ENCODE assay signal across 9 cellular contexts in the genomic region with DNA sequence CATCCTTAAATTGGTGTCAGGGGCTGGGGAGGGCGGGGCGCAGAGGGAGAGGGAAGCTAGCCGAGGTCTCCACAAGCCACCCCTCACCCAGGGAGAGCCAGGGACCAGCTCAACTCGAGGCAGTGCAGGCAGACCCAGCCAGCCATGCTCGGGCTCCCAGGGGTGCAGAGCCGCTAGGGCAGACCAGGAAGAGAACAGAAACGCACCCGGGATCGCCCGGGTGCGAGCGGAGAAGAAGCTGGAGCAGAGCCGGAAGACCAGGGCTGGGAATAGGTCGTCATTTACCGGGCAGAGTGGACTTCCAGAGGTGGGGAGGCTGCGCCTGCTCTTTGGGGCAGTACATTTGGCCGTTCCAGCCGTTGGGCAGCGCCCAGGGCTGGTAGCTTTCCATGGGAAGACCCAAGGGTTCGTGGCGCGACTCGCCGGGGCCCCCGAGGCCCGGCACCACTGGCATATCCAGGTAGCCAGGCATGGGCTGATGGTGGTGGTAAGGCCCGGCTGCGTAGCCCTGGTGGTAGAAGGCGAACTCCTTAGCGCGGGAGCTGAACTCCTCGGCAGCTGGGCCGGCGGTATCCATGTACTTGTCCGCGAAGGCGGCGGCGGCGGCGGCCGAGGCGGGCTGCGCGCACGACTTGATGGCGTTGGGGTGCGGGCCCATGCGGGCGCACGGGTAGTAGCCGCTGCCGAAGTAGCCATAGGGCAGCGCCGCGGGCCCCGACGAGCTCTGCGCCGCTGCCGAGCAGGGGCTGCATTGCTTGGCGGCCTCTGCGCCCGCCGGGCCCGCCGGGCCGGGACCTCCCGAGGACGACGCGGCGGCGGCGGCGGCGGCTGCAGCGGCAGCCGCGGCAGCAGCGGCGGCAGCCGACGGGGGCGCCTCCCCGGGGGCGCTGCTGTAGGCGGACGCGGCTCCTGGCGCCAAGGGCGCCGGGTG. TPM values are rescaled to one million over a fixed set of nuclear protein-coding genes. Genes with fewer than 3 reads are reported as not detected.
DNase-seq lines count a peak whose midpoint lies in the region; ATAC-seq, FAIRE-seq and TF ChIP-seq lines count a peak whose summit lies in the region.
"Had no signal": no experiment of that assay in that cellular context is flagged by ENCODE, and none has a peak within 500 bp of the region (broad histone marks: within the 10 kb centered on the region; RNA-seq: fewer than 3 reads in every experiment).

No MANE protein-coding gene starts in this region.

- TF ChIP-seq EP300 in GM12878 (IDR thresholded peaks at IDR 0.05; ENCODE audit: borderline replicate concordance in 1 of 2, control insufficient read depth in 1 of 2, low read depth in 2 of 2, low read length in 2 of 2), result no peak
- no peak for TF ChIP-seq EP300 in neural cell (conservative IDR thresholded peaks at IDR 0.05; ENCODE audit: poor library complexity, severe bottlenecking)

- H3K27me3 ChIP-seq in Caco-2 (replicated peaks; ENCODE audit: control insufficient read depth, insufficient read depth, low read length) (peaks cover 2% of the 10 kb centered on the region), GM12878 (replicated peaks in 1 of 2; ENCODE audit: control insufficient read depth in 2 of 2, insufficient read depth in 2 of 2, low read length in 1 of 2) (peaks cover 22 to 43% of the 10 kb centered on the region in 2 experiments), neural cell (ENCODE audit: insufficient read depth, low read depth, low read length) (peaks cover 93% of the 10 kb centered on the region)

- H3K36me3 Mint-ChIP-seq in Caco-2 (ENCODE audit: insufficient read depth, unreplicated experiment), result no peaks in the 10 kb centered on the region

- in situ Hi-C loops in GM12878 (cut with MboI), result loop anchor here (5.0 kb wide), 3 partner anchors 378 to 818 kb away; no protein-coding TSS in a partner anchor

- no peaks in the 10 kb centered on the region for H3K9me3 ChIP-seq in Caco-2
- H3K9me3 ChIP-seq in GM12878 (replicated peaks; ENCODE audit: control insufficient read depth, insufficient read depth, low read length), result no peaks in the 10 kb centered on the region; the same call in 2 of the 3 replicates
- H3K9me3 ChIP-seq in neural cell (ENCODE audit: low read length), result no peaks in the 10 kb centered on the region

- TF ChIP-seq CTCF in Caco-2 (IDR thresholded peaks at IDR 0.05; ENCODE audit: insufficient read depth in 1 of 2, low read depth in 1 of 2, low read length in 1 of 2, severe bottlenecking in 1 of 2, unreplicated experiment in 1 of 2) (no peak), GM12878 (IDR thresholded peaks at IDR 0.05 in 2 of 3, conservative IDR thresholded peaks at IDR 0.05 in 1 of 3; ENCODE audit: control insufficient read depth in 2 of 3, extremely low read depth in 1 of 3, insufficient read depth in 1 of 3, low read depth in 3 of 3, low read length in 3 of 3) (no peak), neural cell (IDR thresholded peaks at IDR 0.05; ENCODE audit: poor library complexity, severe bottlenecking) (no peak)

- no peaks in the 10 kb centered on the region for H3K9me2 ChIP-seq in neural cell (ENCODE audit: insufficient read depth, low read length)

- no peaks in the 10 kb centered on the region for H3K36me3 ChIP-seq in Caco-2 (ENCODE audit: control insufficient read depth, insufficient read depth, low read length)
- H3K36me3 ChIP-seq in GM12878 (ENCODE audit: control insufficient read depth in 2 of 2, insufficient read depth in 2 of 2, low read length in 1 of 2), result no peaks in the 10 kb centered on the region
- no peaks in the 10 kb centered on the region for H3K36me3 ChIP-seq in neural cell (ENCODE audit: insufficient read depth, low read length)

- SMC1A ChIA-PET in GM12878 (lab: Charles Lee; ENCODE audit: uncharacterized antibody, unreplicated experiment), result no interaction called here

- H3K4me1 ChIP-seq in Caco-2, result peaks cover 8% of the 10 kb centered on the region
- no peaks in the 10 kb centered on the region; the same call in 1 of the 2 replicates for H3K4me1 ChIP-seq in GM12878 (ENCODE audit: control insufficient read depth, insufficient read depth, low read length)

- WGBS in GM12878 (ENCODE audit: insufficient coverage, insufficient replicate concordance, low lambda C conversion rate, missing lambda C conversion rate), result 10% methylated on average over 62 of the region's 93 CpGs

- H3K27me3 Mint-ChIP-seq in Caco-2 (ENCODE audit: insufficient read depth, unreplicated experiment), result peaks cover 13% of the 10 kb centered on the region

- no TSS peak for BruUV-seq in Caco-2 (replicated peaks; lab: Mats Ljungman, UMichigan)
- no TSS peak for BruUV-seq in GM12878 (replicated peaks; lab: Mats Ljungman, UMichigan)

- POLR2A ChIA-PET in Caco-2 (lab: Charles Lee), result no interaction called here
- POLR2A ChIA-PET in GM12878 (lab: Charles Lee), result no interaction called here

- H3K79me2 ChIP-seq in GM12878 (ENCODE audit: control insufficient read depth, insufficient read depth, low read length) (no peaks in the 10 kb centered on the region), neural cell (replicated peaks; ENCODE audit: insufficient read depth, low read length) (no peaks in the 10 kb centered on the region)

- TF ChIP-seq RAD21 in GM12878 (IDR thresholded peaks at IDR 0.05; ENCODE audit: insufficient read depth, low read depth, low read length) (no peak), neural cell (conservative IDR thresholded peaks at IDR 0.05) (no peak)

- ATAC-seq in GM12878, result no peak

- intact Hi-C loops in Caco-2 (cut with micrococcal nuclease; ENCODE audit: unreplicated experiment), result loop anchor here (5.0 kb wide), 1 partner anchor 583 kb away; no protein-coding TSS in a partner anchor
- intact Hi-C loops in GM12878 (cut with micrococcal nuclease; ENCODE audit: unreplicated experiment), result loop anchor here (5.0 kb wide), 2 partner anchors 583 to 898 kb away; no protein-coding TSS in a partner anchor

- H3K9me3 Mint-ChIP-seq in Caco-2 (ENCODE audit: unreplicated experiment), result no peaks in the 10 kb centered on the region

- no peaks in the 10 kb centered on the region for H3F3A ChIP-seq in neural cell (ENCODE audit: insufficient read depth, low read length, poor library complexity, severe bottlenecking)

- RAD21 ChIA-PET in GM12878 (lab: Charles Lee; ENCODE audit: unreplicated experiment), result interaction anchor here (1.4 kb wide), 1 partner anchor 722 kb away, joined by 5 read pairs; no protein-coding TSS in a partner anchor

- H3K9ac ChIP-seq in GM12878 (ENCODE audit: control insufficient read depth, insufficient read depth, low read length), result no peak overlapping the region
- H3K9ac ChIP-seq in neural cell (ENCODE audit: low read length), result no peak overlapping the region
- H3K9ac ChIP-seq: KMS-11 had no signal

- H3K4me2 ChIP-seq in GM12878 (ENCODE audit: control insufficient read depth, insufficient read depth) (no peak overlapping the region), neural cell (ENCODE audit: low read length) (no peak overlapping the region)
- H3K4me2 ChIP-seq: KMS-11 had no signal

- DNase-seq in Caco-2 (peak in 1 of 2 experiments; percentile 48), HT1080 (ENCODE audit: low read depth) (peak; percentile 43), GM12878 (ENCODE audit: low read depth, low spot score) (no peak), AML-193 (lab: John Stamatoyannopoulos, UW) (no peak), superior temporal gyrus (ENCODE audit: extremely low spot score) (no peak), SHP77 (lab: John Stamatoyannopoulos, UW) (no peak), cerebellar nuclear complex (lab: John Stamatoyannopoulos, UW) (no peak)

- no peak for TF ChIP-seq POLR2A in GM12878 (IDR thresholded peaks at IDR 0.05; ENCODE audit: low read depth, low read length)

- H4K20me1 ChIP-seq in GM12878 (ENCODE audit: control insufficient read depth, insufficient read depth), result no peaks in the 10 kb centered on the region
- H4K20me1 ChIP-seq in neural cell (ENCODE audit: insufficient read depth), result no peaks in the 10 kb centered on the region

- FAIRE-seq in GM12878 (lab: Jason Lieb, UNC), result no peak

- H3K4me3 ChIP-seq in Caco-2 (ENCODE audit: low read depth, low read length) (peak overlapping the region; percentile 59), GM12878 (no peak overlapping the region), neural cell (ENCODE audit: low read length) (peak overlapping the region; percentile 32)

- H3K4me3 Mint-ChIP-seq in Caco-2 (ENCODE audit: unreplicated experiment), result peak overlapping the region; percentile 84

- H3K4me1 Mint-ChIP-seq in Caco-2 (ENCODE audit: low read depth, unreplicated experiment), result no peaks in the 10 kb centered on the region

- H2AFZ ChIP-seq in GM12878 (ENCODE audit: control insufficient read depth, low read depth, low read length) (no peak overlapping the region), neural cell (ENCODE audit: low read depth, low read length) (no peak overlapping the region)

- H3K27ac ChIP-seq in GM12878 (ENCODE audit: control insufficient read depth, insufficient read depth) (no peak overlapping the region), neural cell (ENCODE audit: low read length) (no peak overlapping the region)
- H3K27ac ChIP-seq: KMS-11 had no signal

- CTCF ChIA-PET in Caco-2 (lab: Charles Lee) (interaction anchor here (0.6 to 1.5 kb wide), 10 partner anchors 11 to 722 kb away, joined by 3 to 8 read pairs (median 3); no protein-coding TSS in a partner anchor), GM12878 (lab: Yijun Ruan, JAX) (interaction anchor here (0.7 to 1.5 kb wide), 5 partner anchors 375 to 722 kb away, joined by 3 to 10 read pairs (median 5); no protein-coding TSS in a partner anchor)

- H3K27ac Mint-ChIP-seq in Caco-2 (ENCODE audit: unreplicated experiment), result no peak overlapping the region

RNA-seq across cellular contexts. Expression of gene HOXA13, which starts 0.8 kb away (rescaled TPM):
- 0.68 and 1.3 TPM in 2 replicates for total RNA-seq in Caco-2 (2022)
- 0.70 and 0.88 TPM in 2 replicates for total RNA-seq in HT1080 (2014; rRNA removed; shearing (Covaris generic))
- polyA plus RNA-seq in HT1080 (2015; cell fraction: cytosol; rRNA removed), result 0.84 and 0.85 TPM in 2 replicates
- polyA plus RNA-seq in HT1080 (2015; cell fraction: nucleus; rRNA removed), result 0.67 and 0.86 TPM in 2 replicates
- total RNA-seq in GM12878 (2013; cell fraction: nucleolus; rRNA removed), result not detected in 2 replicates
- total RNA-seq in GM12878 (2014; rRNA removed), result not detected in 2 replicates
- total RNA-seq in GM12878 (2014; rRNA removed; fragmentation: Illumina TruSeq; extraction: Trizol), result not detected in 2 replicates
- total RNA-seq in GM12878 (2021), result not detected in 2 replicates
- polyA plus RNA-seq in GM12878 (2011; ENCODE audit: low read depth), result not detected
- polyA plus RNA-seq in GM12878 (2011; rRNA removed), result not detected in 2 replicates
- polyA plus RNA-seq in GM12878 (2011; cell fraction: cytosol; rRNA removed), result not detected in 2 replicates
- polyA plus RNA-seq in GM12878 (2011; cell fraction: nucleus; rRNA removed), result not detected in 2 replicates
- polyA plus RNA-seq in GM12878 (2012), result not detected in 2 replicates
- polyA plus RNA-seq in GM12878 (2014; fragmentation: Illumina TruSeq; extraction: Trizol), result not detected in 2 replicates
- polyA plus RNA-seq in GM12878 (2014; fragmentation: Nextera tagmentation; extraction: Ambion mirVana), result not detected
- polyA plus RNA-seq in GM12878 (2014; rRNA removed), result not detected in 2 replicates
- polyA plus RNA-seq in GM12878 (2016; fragmentation: Nextera tagmentation; extraction: Ambion mirVana), result not detected
- polyA minus RNA-seq in GM12878 (2011; rRNA and poly(A)+ RNA removed), result not detected in 2 replicates
- not detected in 2 replicates for polyA minus RNA-seq in GM12878 (2011; cell fraction: cytosol; rRNA and poly(A)+ RNA removed)
- polyA minus RNA-seq in GM12878 (2011; cell fraction: nucleus; rRNA and poly(A)+ RNA removed), result not detected in 2 replicates
- not detected in 2 replicates for polyA plus RNA-seq in neural cell
- not detected in 2 replicates for polyA minus RNA-seq in neural cell

RNA-seq across cellular contexts. Expression of gene HOXA11, which starts 14.1 kb away (rescaled TPM):
- total RNA-seq in Caco-2 (2022), result 0.53 and 0.73 TPM in 2 replicates
- total RNA-seq in HT1080 (2014; rRNA removed; shearing (Covaris generic)), result not detected in 2 replicates
- not detected in 2 replicates for polyA plus RNA-seq in HT1080 (2015; cell fraction: cytosol; rRNA removed)
- polyA plus RNA-seq in HT1080 (2015; cell fraction: nucleus; rRNA removed), result not detected in 2 replicates
- total RNA-seq in GM12878 (2013; cell fraction: nucleolus; rRNA removed), result not detected in 2 replicates
- not detected in 2 replicates for total RNA-seq in GM12878 (2014; rRNA removed)
- total RNA-seq in GM12878 (2014; rRNA removed; fragmentation: Illumina TruSeq; extraction: Trizol), result not detected in 2 replicates
- not detected in 2 replicates for total RNA-seq in GM12878 (2021)
- polyA plus RNA-seq in GM12878 (2011; ENCODE audit: low read depth), result not detected
- polyA plus RNA-seq in GM12878 (2011; rRNA removed), result not detected in 2 replicates
- 0.03 TPM in 1 of 2 replicates, not detected in the other for polyA plus RNA-seq in GM12878 (2011; cell fraction: cytosol; rRNA removed)
- polyA plus RNA-seq in GM12878 (2011; cell fraction: nucleus; rRNA removed), result not detected in 2 replicates
- not detected in 2 replicates for polyA plus RNA-seq in GM12878 (2012)
- not detected in 2 replicates for polyA plus RNA-seq in GM12878 (2014; fragmentation: Illumina TruSeq; extraction: Trizol)
- polyA plus RNA-seq in GM12878 (2014; fragmentation: Nextera tagmentation; extraction: Ambion mirVana), result not detected
- not detected in 2 replicates for polyA plus RNA-seq in GM12878 (2014; rRNA removed)
- polyA plus RNA-seq in GM12878 (2016; fragmentation: Nextera tagmentation; extraction: Ambion mirVana), result not detected
- polyA minus RNA-seq in GM12878 (2011; rRNA and poly(A)+ RNA removed), result not detected in 2 replicates
- polyA minus RNA-seq in GM12878 (2011; cell fraction: cytosol; rRNA and poly(A)+ RNA removed), result not detected in 2 replicates
- polyA minus RNA-seq in GM12878 (2011; cell fraction: nucleus; rRNA and poly(A)+ RNA removed), result not detected in 2 replicates
- polyA plus RNA-seq in neural cell, result not detected in 2 replicates
- polyA minus RNA-seq in neural cell, result not detected in 2 replicates

RNA-seq across cellular contexts. Expression of gene HOXA10, which starts 25.0 kb away (rescaled TPM):
- total RNA-seq in Caco-2 (2022) (7.8 and 9.5 TPM in 2 replicates), GM12878 (2014; rRNA removed) (not detected in 2 replicates), GM12878 (2014; rRNA removed; fragmentation: Illumina TruSeq; extraction: Trizol) (not detected in 2 replicates), GM12878 (2021) (not detected in 2 replicates)
- 22.7 and 29.3 TPM in 2 replicates for total RNA-seq in HT1080 (2014; rRNA removed; shearing (Covaris generic))
- 23.2 and 26.9 TPM in 2 replicates for polyA plus RNA-seq in HT1080 (2015; cell fraction: cytosol; rRNA removed)
- 13.9 and 15.3 TPM in 2 replicates for polyA plus RNA-seq in HT1080 (2015; cell fraction: nucleus; rRNA removed)
- not detected in 2 replicates for total RNA-seq in GM12878 (2013; cell fraction: nucleolus; rRNA removed)
- not detected for polyA plus RNA-seq in GM12878 (2011; ENCODE audit: low read depth)
- polyA plus RNA-seq in GM12878 (2011; rRNA removed) (not detected in 2 replicates), GM12878 (2014; fragmentation: Illumina TruSeq; extraction: Trizol) (not detected in 2 replicates), GM12878 (2014; fragmentation: Nextera tagmentation; extraction: Ambion mirVana) (not detected), GM12878 (2014; rRNA removed) (not detected in 2 replicates), GM12878 (2016; fragmentation: Nextera tagmentation; extraction: Ambion mirVana) (not detected), neural cell (not detected in 2 replicates)
- not detected in 2 replicates for polyA plus RNA-seq in GM12878 (2011; cell fraction: cytosol; rRNA removed)
- polyA plus RNA-seq in GM12878 (2011; cell fraction: nucleus; rRNA removed), result not detected in 2 replicates
- not detected in 2 replicates for polyA plus RNA-seq in GM12878 (2012)
- polyA minus RNA-seq in GM12878 (2011; rRNA and poly(A)+ RNA removed), result not detected in 2 replicates
- not detected in 2 replicates for polyA minus RNA-seq in GM12878 (2011; cell fraction: cytosol; rRNA and poly(A)+ RNA removed)
- not detected in 2 replicates for polyA minus RNA-seq in GM12878 (2011; cell fraction: nucleus; rRNA and poly(A)+ RNA removed)
- polyA minus RNA-seq in neural cell, result not detected in 2 replicates

RNA-seq across cellular contexts. Expression of gene HOXA9, which starts 33.8 kb away (rescaled TPM):
- total RNA-seq in Caco-2 (2022) (14.4 and 16.7 TPM in 2 replicates), GM12878 (2014; rRNA removed) (not detected in 2 replicates), GM12878 (2014; rRNA removed; fragmentation: Illumina TruSeq; extraction: Trizol) (not detected in 2 replicates), GM12878 (2021) (not detected in 2 replicates)
- 33.8 and 45.8 TPM in 2 replicates for total RNA-seq in HT1080 (2014; rRNA removed; shearing (Covaris generic))
- 51.8 and 53.3 TPM in 2 replicates for polyA plus RNA-seq in HT1080 (2015; cell fraction: cytosol; rRNA removed)
- 78.8 and 88.3 TPM in 2 replicates for polyA plus RNA-seq in HT1080 (2015; cell fraction: nucleus; rRNA removed)
- total RNA-seq in GM12878 (2013; cell fraction: nucleolus; rRNA removed), result not detected in 2 replicates
- not detected for polyA plus RNA-seq in GM12878 (2011; ENCODE audit: low read depth)
- polyA plus RNA-seq in GM12878 (2011; rRNA removed) (not detected in 2 replicates), GM12878 (2014; fragmentation: Illumina TruSeq; extraction: Trizol) (not detected in 2 replicates), GM12878 (2014; fragmentation: Nextera tagmentation; extraction: Ambion mirVana) (not detected), GM12878 (2014; rRNA removed) (not detected in 2 replicates), GM12878 (2016; fragmentation: Nextera tagmentation; extraction: Ambion mirVana) (not detected), neural cell (not detected in 2 replicates)
- polyA plus RNA-seq in GM12878 (2011; cell fraction: cytosol; rRNA removed), result not detected in 2 replicates
- polyA plus RNA-seq in GM12878 (2011; cell fraction: nucleus; rRNA removed), result not detected in 2 replicates
- polyA plus RNA-seq in GM12878 (2012), result not detected in 2 replicates
- polyA minus RNA-seq in GM12878 (2011; rRNA and poly(A)+ RNA removed), result not detected in 2 replicates
- not detected in 2 replicates for polyA minus RNA-seq in GM12878 (2011; cell fraction: cytosol; rRNA and poly(A)+ RNA removed)
- polyA minus RNA-seq in GM12878 (2011; cell fraction: nucleus; rRNA and poly(A)+ RNA removed), result not detected in 2 replicates
- not detected in 2 replicates for polyA minus RNA-seq in neural cell

RNA-seq across cellular contexts. Expression of gene HOXA7, which starts 42.7 kb away (rescaled TPM):
- total RNA-seq in Caco-2 (2022) (19.7 and 19.9 TPM in 2 replicates), GM12878 (2014; rRNA removed) (not detected in 2 replicates), GM12878 (2014; rRNA removed; fragmentation: Illumina TruSeq; extraction: Trizol) (not detected in 2 replicates), GM12878 (2021) (not detected in 2 replicates)
- total RNA-seq in HT1080 (2014; rRNA removed; shearing (Covaris generic)), result not detected in 2 replicates
- polyA plus RNA-seq in HT1080 (2015; cell fraction: cytosol; rRNA removed), result 0.41 and 1.0 TPM in 2 replicates
- 0.07 and 0.34 TPM in 2 replicates for polyA plus RNA-seq in HT1080 (2015; cell fraction: nucleus; rRNA removed)
- total RNA-seq in GM12878 (2013; cell fraction: nucleolus; rRNA removed), result not detected in 2 replicates
- polyA plus RNA-seq in GM12878 (2011; ENCODE audit: low read depth), result not detected
- polyA plus RNA-seq in GM12878 (2011; rRNA removed) (not detected in 2 replicates), GM12878 (2014; fragmentation: Illumina TruSeq; extraction: Trizol) (not detected in 2 replicates), GM12878 (2014; fragmentation: Nextera tagmentation; extraction: Ambion mirVana) (not detected), GM12878 (2014; rRNA removed) (not detected in 2 replicates), GM12878 (2016; fragmentation: Nextera tagmentation; extraction: Ambion mirVana) (not detected), neural cell (not detected in 2 replicates)
- not detected in 2 replicates for polyA plus RNA-seq in GM12878 (2011; cell fraction: cytosol; rRNA removed)
- polyA plus RNA-seq in GM12878 (2011; cell fraction: nucleus; rRNA removed), result not detected in 2 replicates
- not detected in 2 replicates for polyA plus RNA-seq in GM12878 (2012)
- polyA minus RNA-seq in GM12878 (2011; rRNA and poly(A)+ RNA removed), result not detected in 2 replicates
- not detected in 2 replicates for polyA minus RNA-seq in GM12878 (2011; cell fraction: cytosol; rRNA and poly(A)+ RNA removed)
- polyA minus RNA-seq in GM12878 (2011; cell fraction: nucleus; rRNA and poly(A)+ RNA removed), result not detected in 2 replicates
- not detected in 2 replicates for polyA minus RNA-seq in neural cell
